Comparison of ENCODE assay signal across 8 cellular contexts in the genomic region with DNA sequence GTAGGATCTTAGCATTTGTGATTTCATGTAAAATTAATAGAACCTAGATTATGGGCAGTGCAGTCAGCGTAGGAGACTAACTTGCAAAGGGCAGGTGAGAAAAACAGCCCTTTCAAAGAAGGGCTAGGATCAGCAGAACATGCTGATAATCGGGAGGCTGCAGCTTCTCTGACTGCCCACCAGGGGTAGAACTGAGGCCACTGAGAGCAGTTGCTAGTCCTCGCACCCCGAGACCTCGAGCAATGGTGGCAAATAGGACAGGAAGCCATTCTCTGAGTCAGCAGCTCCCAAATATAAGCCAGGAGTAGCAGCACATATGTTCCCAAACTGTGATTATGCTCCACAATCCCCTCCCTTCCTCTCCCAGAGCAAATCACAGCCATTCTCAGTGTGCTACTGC.
DNase-seq lines count a peak whose midpoint lies in the region; ATAC-seq and TF ChIP-seq lines count a peak whose summit lies in the region.

No MANE protein-coding gene starts in this region.

- TF ChIP-seq CTCF in kidney epithelial cell (IDR thresholded peaks at IDR 0.05; ENCODE audit: insufficient read depth, low read length, poor library complexity, severe bottlenecking) (peak; percentile 77), esophagus muscularis mucosa (IDR thresholded peaks at IDR 0.05) (peak in 1 of 3 experiments; percentile 15)

- H3K27me3 ChIP-seq in kidney epithelial cell (ENCODE audit: control insufficient read depth, insufficient read depth, low read length): no peaks in the 10 kb centered on the region
- H3K27me3 ChIP-seq in esophagus muscularis mucosa: peaks cover 0 to 3% (median 0%) of the 10 kb centered on the region in 4 donors

- TF ChIP-seq EP300 in esophagus muscularis mucosa (IDR thresholded peaks at IDR 0.05): no peak

- no peaks in the 10 kb centered on the region for H3K9me3 ChIP-seq in esophagus muscularis mucosa

- H3K4me1 ChIP-seq in esophagus muscularis mucosa: no peaks in the 10 kb centered on the region

- TF ChIP-seq POLR2A in esophagus muscularis mucosa (IDR thresholded peaks at IDR 0.05; ENCODE audit: low read depth): no peak

- intact Hi-C loops in esophagus muscularis mucosa (cut with DNase I): no loop called here

- WGBS in esophagus muscularis mucosa: 37% methylated on average over 5 of the region's 5 CpGs

- peak; percentile 57 for DNase-seq in D341Med (ENCODE audit: low spot score)
- DNase-seq in HCEC 1CT: peak; percentile 70
- DNase-seq in T1000 (lab: John Stamatoyannopoulos, UW): peak; percentile 0
- DNase-seq in kidney epithelial cell (ENCODE audit: low read depth): peak; percentile 18
- DNase-seq in esophagus muscularis mucosa (ENCODE audit: extremely low spot score): no peak

- H3K4me3 ChIP-seq in kidney epithelial cell (ENCODE audit: low read depth, low read length) (no peak overlapping the region), esophagus muscularis mucosa (no peak overlapping the region)

- no peaks in the 10 kb centered on the region for H3K36me3 ChIP-seq in kidney epithelial cell (ENCODE audit: control insufficient read depth, insufficient read depth, low read length)
- no peaks in the 10 kb centered on the region for H3K36me3 ChIP-seq in esophagus muscularis mucosa

- H3K27ac ChIP-seq in esophagus muscularis mucosa (replicated peaks in 1 of 4): no peak overlapping the region

- no peak for ATAC-seq in HG02870 (IDR thresholded peaks at IDR 0.05; ENCODE audit: unreplicated experiment)
- no peak for ATAC-seq in GM21381 (IDR thresholded peaks at IDR 0.05; ENCODE audit: unreplicated experiment)
- ATAC-seq in HG02798 (IDR thresholded peaks at IDR 0.05; ENCODE audit: poor library complexity, unreplicated experiment): no peak
